In genomic region chr19:33754361-33754760, GRCh38 we compare ENCODE assay signal across 27 cellular contexts.
"Had no signal": no experiment of that assay in that cellular context is flagged by ENCODE, and none has a peak within 500 bp of the region (broad histone marks: within the 10 kb centered on the region; RNA-seq: fewer than 3 reads in every experiment).

No MANE protein-coding gene starts in this region.

- H3K4me1 Mint-ChIP-seq: activated B cell treated with CpG ODN at 0.5 μM for 24 hours; activated T-helper 17 cell treated with anti-CD3 and anti-CD28 coated beads, Interleukin-2, amount 50 U/mL, for 72 hours; central memory CD8-positive, alpha-beta T cell; endodermal cell; T-helper 17 cell had no signal

- ATAC-seq: activated CD4-positive, CD25-positive, alpha-beta regulatory T cell treated with anti-CD3 and anti-CD28 coated beads, Interleukin-2, amount 50 U/mL, for 24 hours; activated CD8-positive, alpha-beta T cell treated with anti-CD3 and anti-CD28 coated beads for 36 hours; activated T-cell treated with anti-CD3 and anti-CD28 coated beads, Interleukin-2, amount 50 U/mL, for 4 hours; activated T-helper 17 cell treated with anti-CD3 and anti-CD28 coated beads, Interleukin-2, amount 50 U/mL, for 72 hours; esophagus mucosa; T-helper 17 cell had no signal

- DNase-seq: activated B cell treated with CpG ODN at 0.5 μM for 24 hours; activated CD4-positive, alpha-beta T cell treated with anti-CD3 and anti-CD28 coated beads for 48 hours; activated CD4-positive, alpha-beta T cell treated with anti-CD3 and anti-CD28 coated beads, Interleukin-2, amount 50 U/mL, for 1 hour; activated CD4-positive, alpha-beta T cell treated with anti-CD3 and anti-CD28 coated beads, Interleukin-2, amount 50 U/mL, for 48 hours; activated CD8-positive, alpha-beta memory T cell treated with anti-CD3 and anti-CD28 coated beads for 24 hours; activated CD8-positive, alpha-beta T cell treated with anti-CD3 and anti-CD28 coated beads for 36 hours; activated effector memory CD4-positive, alpha-beta T cell treated with Interleukin-2 at 50 U/mL for 16 hours; activated gamma-delta T cell treated with Interleukin-2 at 50 U/mL for 16 hours; activated naive CD4-positive, alpha-beta T cell treated with anti-CD3 and anti-CD28 coated beads, Interleukin-2, amount 50 U/mL, for 16 hours; activated naive CD4-positive, alpha-beta T cell treated with Interleukin-2 at 50 U/mL for 16 hours; activated T-cell treated with anti-CD3 and anti-CD28 coated beads, Interleukin-2, amount 50 U/mL, for 4 hours; amniotic stem cell; anterior cingulate cortex; brain microvascular endothelial cell; dorsolateral prefrontal cortex; effector memory CD4-positive, alpha-beta T cell; endodermal cell; foreskin fibroblast; T-helper 17 cell; T1000 had no signal

- H3K36me3 Mint-ChIP-seq: activated naive CD8-positive, alpha-beta T cell had no signal

- H3K27ac Mint-ChIP-seq: activated B cell treated with CpG ODN at 0.5 μM for 24 hours; activated CD8-positive, alpha-beta T cell treated with anti-CD3 and anti-CD28 coated beads for 36 hours; activated naive CD8-positive, alpha-beta T cell; activated T-helper 17 cell treated with anti-CD3 and anti-CD28 coated beads, Interleukin-2, amount 50 U/mL, for 72 hours; dendritic cell treated with granulocyte-macrophage colony-stimulating factor and Interleukin-4, amounts not matched to agents 40 ng/mL and 50 ng/mL, for 4 days; endodermal cell; T-helper 17 cell; T-helper 2 cell treated with Interferon-gamma antibody and Interleukin-4, amounts not matched to agents 5 μg/mL and 100 μg/mL, for 36 hours had no signal

- H3K27me3 Mint-ChIP-seq: activated CD8-positive, alpha-beta T cell treated with anti-CD3 and anti-CD28 coated beads for 36 hours; dendritic cell treated with granulocyte-macrophage colony-stimulating factor and Interleukin-4, amounts not matched to agents 40 ng/mL and 50 ng/mL, for 4 days had no signal

- H3K9me3 Mint-ChIP-seq: activated B cell treated with CpG ODN at 0.5 μM for 24 hours; activated CD8-positive, alpha-beta T cell treated with anti-CD3 and anti-CD28 coated beads for 36 hours; activated T-cell treated with anti-CD3 and anti-CD28 coated beads, Interleukin-2, amount 50 U/mL, for 4 hours; activated T-helper 17 cell treated with anti-CD3 and anti-CD28 coated beads, Interleukin-2, amount 50 U/mL, for 72 hours; central memory CD8-positive, alpha-beta T cell; dendritic cell treated with granulocyte-macrophage colony-stimulating factor and Interleukin-4, amounts not matched to agents 40 ng/mL and 50 ng/mL, for 4 days; endodermal cell; T-helper 2 cell treated with Interferon-gamma antibody and Interleukin-4, amounts not matched to agents 5 μg/mL and 100 μg/mL, for 36 hours had no signal

- H3K4me3 Mint-ChIP-seq: activated B cell treated with CpG ODN at 0.5 μM for 24 hours; activated CD8-positive, alpha-beta T cell treated with anti-CD3 and anti-CD28 coated beads for 36 hours; activated naive CD8-positive, alpha-beta T cell; activated T-cell treated with anti-CD3 and anti-CD28 coated beads, Interleukin-2, amount 50 U/mL, for 4 hours; activated T-helper 17 cell treated with anti-CD3 and anti-CD28 coated beads, Interleukin-2, amount 50 U/mL, for 72 hours; central memory CD8-positive, alpha-beta T cell; dendritic cell treated with granulocyte-macrophage colony-stimulating factor and Interleukin-4, amounts not matched to agents 40 ng/mL and 50 ng/mL, for 4 days; endodermal cell; T-helper 17 cell; T-helper 2 cell treated with Interferon-gamma antibody and Interleukin-4, amounts not matched to agents 5 μg/mL and 100 μg/mL, for 36 hours had no signal
